Comparison of ENCODE assay signal across 16 cellular contexts in genomic region chr16:27333549-27333948, GRCh38. TPM values are rescaled to one million over a fixed set of nuclear protein-coding genes. Genes with fewer than 3 reads are reported as not detected.
A peak's percentile ranks its signal among the peaks of the same experiment; 100 is the strongest.
DNase-seq lines count a peak whose midpoint lies in the region; ATAC-seq and TF ChIP-seq lines count a peak whose summit lies in the region.
"Had no signal": no experiment of that assay in that cellular context is flagged by ENCODE, and none has a peak within 500 bp of the region (broad histone marks: within the 10 kb centered on the region; RNA-seq: fewer than 3 reads in every experiment).

No MANE protein-coding gene starts in this region.

- no peak for TF ChIP-seq POLR2A in sigmoid colon (IDR thresholded peaks at IDR 0.05)

- peak overlapping the region; percentile 26 to 48 (median 41) for H3K4me3 ChIP-seq in sigmoid colon
- H3K4me3 ChIP-seq: lung, MG63 had no signal

- H3K4me1 ChIP-seq in sigmoid colon: peaks cover 0 to 93% (median 77%) of the 10 kb centered on the region in 4 donors

- peak; percentile 87 for DNase-seq in DMS 273 (lab: John Stamatoyannopoulos, UW; ENCODE audit: unreplicated experiment)
- peak; percentile 90 for DNase-seq in NCI-H524 treated with DMSO at 0.1 percent for 48 hours (lab: John Stamatoyannopoulos, UW)
- no peak for DNase-seq in glutamatergic neuron
- no peak for DNase-seq in sigmoid colon
- DNase-seq in natural killer cell: no peak
- DNase-seq in NCI-H446 (lab: John Stamatoyannopoulos, UW): no peak
- DNase-seq: activated CD8-positive, alpha-beta T cell treated with anti-CD3 and anti-CD28 coated beads for 36 hours; CD4-positive, alpha-beta memory T cell; DMS153; MG63; NCI-H748 treated with DMSO at 0.1 percent for 48 hours; occipital lobe; right cardiac atrium; Right ventricle myocardium superior had no signal

- no peaks in the 10 kb centered on the region for H3K9me3 ChIP-seq in sigmoid colon

- H3K4me1 Mint-ChIP-seq in glutamatergic neuron (ENCODE audit: low read depth, unreplicated experiment): peaks cover 6% of the 10 kb centered on the region
- H3K4me1 Mint-ChIP-seq in natural killer cell: peaks cover 13 to 16% of the 10 kb centered on the region in 2 donors

- H3K27ac ChIP-seq in sigmoid colon: peak overlapping the region; percentile 96 to 99 (median 99)

- intact Hi-C loops in sigmoid colon (cut with DNase I) (no loop called here), natural killer cell (cut with micrococcal nuclease) (no loop called here)

- H3K27me3 ChIP-seq in sigmoid colon: no peaks in the 10 kb centered on the region
- H3K27me3 ChIP-seq: MG63 had no signal

- TF ChIP-seq CTCF in glutamatergic neuron (IDR thresholded peaks at IDR 0.05; ENCODE audit: partially characterized antibody, unreplicated experiment) (no peak), sigmoid colon (IDR thresholded peaks at IDR 0.05) (no peak), natural killer cell (IDR thresholded peaks at IDR 0.05) (no peak)

- no peak overlapping the region for H3K4me3 Mint-ChIP-seq in glutamatergic neuron (ENCODE audit: unreplicated experiment)
- no peak overlapping the region for H3K4me3 Mint-ChIP-seq in natural killer cell
- H3K4me3 Mint-ChIP-seq: activated CD8-positive, alpha-beta T cell treated with anti-CD3 and anti-CD28 coated beads for 36 hours had no signal

- H3K27ac Mint-ChIP-seq in glutamatergic neuron (ENCODE audit: unreplicated experiment) (peak overlapping the region; percentile 13), natural killer cell (no peak overlapping the region)

- peaks cover 2% of the 10 kb centered on the region for H3K27me3 Mint-ChIP-seq in glutamatergic neuron (ENCODE audit: unreplicated experiment)
- no peaks in the 10 kb centered on the region for H3K27me3 Mint-ChIP-seq in natural killer cell (ENCODE audit: low read depth in 2 of 2)
- H3K27me3 Mint-ChIP-seq: activated CD8-positive, alpha-beta T cell treated with anti-CD3 and anti-CD28 coated beads for 36 hours; CD4-positive, alpha-beta memory T cell had no signal

- TF ChIP-seq EP300 in sigmoid colon (IDR thresholded peaks at IDR 0.05): no peak

- H3K36me3 ChIP-seq in sigmoid colon: peaks cover 0 to 24% (median 4%) of the 10 kb centered on the region in 4 donors

- no peaks in the 10 kb centered on the region for H3K9me3 Mint-ChIP-seq in glutamatergic neuron (ENCODE audit: unreplicated experiment)
- H3K9me3 Mint-ChIP-seq in natural killer cell: no peaks in the 10 kb centered on the region
- H3K9me3 Mint-ChIP-seq: activated CD8-positive, alpha-beta T cell treated with anti-CD3 and anti-CD28 coated beads for 36 hours; CD4-positive, alpha-beta memory T cell had no signal

- ATAC-seq in HG02938 (IDR thresholded peaks at IDR 0.05; ENCODE audit: unreplicated experiment) (no peak), natural killer cell (no peak)
- ATAC-seq: activated CD8-positive, alpha-beta T cell treated with anti-CD3 and anti-CD28 coated beads for 36 hours; right cardiac atrium had no signal

- no peaks in the 10 kb centered on the region for H3K36me3 Mint-ChIP-seq in glutamatergic neuron (ENCODE audit: unreplicated experiment)
- no peaks in the 10 kb centered on the region for H3K36me3 Mint-ChIP-seq in natural killer cell

- WGBS in sigmoid colon, 2 donors: 93 to 96% methylated on average over 3 of the region's 3 CpGs

RNA-seq across cellular contexts. Expression of gene IL4R, which starts 19.8 kb away (rescaled TPM):
- total RNA-seq in glutamatergic neuron (ENCODE audit: unreplicated experiment) (10.8 TPM), sigmoid colon (100 to 1,000 TPM in 2 of 4 donors, 10 to 100 TPM in 2; 54.6 to 177 (median 102) TPM), natural killer cell (10 to 100 TPM; 70.2 to 87.2 (median 86.0) TPM)
- 100 to 1,000 TPM in 1 of 3 donors, 10 to 100 TPM in 2; 16.9 to 105 (median 19.8) TPM for polyA plus RNA-seq in sigmoid colon

Comparison
In these comparisons a context has a peak if more than half of its experiments do, and no peak if none do; other contexts are left out.
1. DNase-seq: peak in DMS 273 (single experiment) and NCI-H524 treated with DMSO at 0.1 percent for 48 hours (single experiment); none in glutamatergic neuron (single experiment), sigmoid colon (single experiment), natural killer cell (single experiment) and NCI-H446 (0 of 2).